Comparison of ENCODE assay signal across 21 cellular contexts in the genomic region with DNA sequence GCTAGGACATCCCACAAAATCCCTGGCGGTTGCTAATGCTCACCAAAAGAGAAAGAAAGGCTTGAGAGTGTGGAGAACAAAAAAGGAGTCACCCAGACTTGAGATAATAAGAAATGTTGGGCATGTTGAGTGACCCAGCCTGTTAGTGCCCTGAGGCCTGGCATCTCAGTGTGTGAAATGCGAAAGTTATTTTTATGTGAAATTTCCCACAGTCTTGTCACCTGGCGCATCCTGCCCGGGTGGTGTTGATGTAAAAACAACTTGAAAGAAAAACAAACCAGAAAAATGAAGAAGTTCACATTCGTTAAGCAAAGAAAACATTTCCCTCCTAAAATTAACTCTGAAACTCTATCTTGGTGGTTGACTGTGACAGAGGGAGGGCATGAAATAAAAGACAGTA.
"Had no signal": no experiment of that assay in that cellular context is flagged by ENCODE, and none has a peak within 500 bp of the region (broad histone marks: within the 10 kb centered on the region; RNA-seq: fewer than 3 reads in every experiment).

No MANE protein-coding gene starts in this region.

- H3K27ac Mint-ChIP-seq: activated CD8-positive, alpha-beta memory T cell treated with anti-CD3 and anti-CD28 coated beads, Interleukin-2, amount 10 ng/mL, durations not matched to agents 7 days and 5 days; activated naive CD4-positive, alpha-beta T cell treated with anti-CD3 and anti-CD28 coated beads, Interleukin-2, amount 10 ng/mL, durations not matched to agents 7 days and 5 days; immature natural killer cell; natural killer cell; progenitor cell of endocrine pancreas had no signal

- H3K4me3 ChIP-seq: hepatocyte, left lung, spleen, thyroid gland had no signal

- H3K4me3 Mint-ChIP-seq: activated CD8-positive, alpha-beta memory T cell treated with anti-CD3 and anti-CD28 coated beads, Interleukin-2, amount 10 ng/mL, durations not matched to agents 7 days and 5 days; activated naive CD4-positive, alpha-beta T cell treated with anti-CD3 and anti-CD28 coated beads, Interleukin-2, amount 10 ng/mL, durations not matched to agents 7 days and 5 days; immature natural killer cell; natural killer cell had no signal

- DNase-seq: activated CD4-positive, alpha-beta T cell treated with anti-CD3 and anti-CD28 coated beads, Interleukin-2, amount 50 U/mL, for 48 hours; activated CD8-positive, alpha-beta memory T cell treated with anti-CD3 and anti-CD28 coated beads, Interleukin-2, amount 10 ng/mL, durations not matched to agents 7 days and 5 days; activated effector memory CD4-positive, alpha-beta T cell treated with anti-CD3 and anti-CD28 coated beads, Interleukin-2, amount 50 U/mL, for 16 hours; activated naive CD4-positive, alpha-beta T cell treated with anti-CD3 and anti-CD28 coated beads, Interleukin-2, amount 10 ng/mL, durations not matched to agents 7 days and 5 days; activated T-cell treated with anti-CD3 and anti-CD28 coated beads for 4 hours; central memory CD4-positive, alpha-beta T cell; dermis blood vessel endothelial cell; effector CD8-positive, alpha-beta T cell; foreskin keratinocyte; immature natural killer cell; left lung; natural killer cell; retina; spleen; stimulated activated CD4-positive, alpha-beta T cell treated with anti-CD3 and anti-CD28 coated beads, Interleukin-4, amount 100 ng/mL, for 1 hour; stimulated activated naive CD4-positive, alpha-beta T cell treated with Interleukin-2 at 50 U/mL for 16 hours; substantia nigra; T-helper 9 cell; thyroid gland had no signal

- H3K36me3 Mint-ChIP-seq: activated naive CD4-positive, alpha-beta T cell treated with anti-CD3 and anti-CD28 coated beads, Interleukin-2, amount 10 ng/mL, durations not matched to agents 7 days and 5 days; natural killer cell had no signal

- H3K27me3 ChIP-seq: foreskin keratinocyte, hepatocyte, left lung, thyroid gland had no signal

- H3K27me3 Mint-ChIP-seq: activated CD8-positive, alpha-beta memory T cell treated with anti-CD3 and anti-CD28 coated beads, Interleukin-2, amount 10 ng/mL, durations not matched to agents 7 days and 5 days; activated naive CD4-positive, alpha-beta T cell treated with anti-CD3 and anti-CD28 coated beads, Interleukin-2, amount 10 ng/mL, durations not matched to agents 7 days and 5 days; progenitor cell of endocrine pancreas had no signal

- H3K9me3 ChIP-seq: left lung, thyroid gland had no signal

- H3K27ac ChIP-seq: foreskin keratinocyte, hepatocyte, left lung, thyroid gland had no signal

- H3K4me1 ChIP-seq: foreskin keratinocyte, left lung, spleen, thyroid gland had no signal

- ATAC-seq: activated CD8-positive, alpha-beta memory T cell treated with anti-CD3 and anti-CD28 coated beads, Interleukin-2, amount 10 ng/mL, durations not matched to agents 7 days and 5 days; foreskin keratinocyte; left lung; natural killer cell had no signal

- H3K4me1 Mint-ChIP-seq: activated CD8-positive, alpha-beta memory T cell treated with anti-CD3 and anti-CD28 coated beads, Interleukin-2, amount 10 ng/mL, durations not matched to agents 7 days and 5 days; immature natural killer cell; natural killer cell had no signal

- H3K36me3 ChIP-seq: left lung, spleen, thyroid gland had no signal
